ENCODE assay signal across 35 cellular contexts in the genomic region with DNA sequence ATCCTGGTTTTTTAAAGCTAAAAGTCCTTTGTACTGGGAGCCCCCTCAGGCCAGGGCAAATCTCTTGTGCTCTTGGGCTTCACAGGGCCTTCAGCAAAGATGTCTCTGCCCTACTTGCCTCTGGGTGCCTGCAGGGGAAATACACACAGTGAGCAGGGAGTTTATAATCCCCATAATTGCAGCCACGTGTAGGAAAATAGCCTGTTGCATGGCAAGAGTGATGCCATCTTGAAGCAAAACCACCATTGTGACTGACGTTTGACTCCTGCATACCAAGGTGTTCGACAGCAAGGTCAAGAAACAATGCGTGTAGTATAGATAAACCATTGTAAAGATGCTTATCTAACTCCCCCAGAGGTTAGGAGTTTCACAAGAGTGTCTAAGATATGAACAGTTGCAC. TPM values are rescaled to one million over a fixed set of nuclear protein-coding genes. Genes with fewer than 3 reads are reported as not detected.
"Had no signal": no experiment of that assay in that cellular context is flagged by ENCODE, and none has a peak within 500 bp of the region (broad histone marks: within the 10 kb centered on the region; RNA-seq: fewer than 3 reads in every experiment).

No MANE protein-coding gene starts in this region.

- DNase-seq: activated CD4-positive, alpha-beta memory T cell treated with anti-CD3 and anti-CD28 coated beads, Interleukin-2, amount 10 ng/mL, durations not matched to agents 7 days and 5 days; activated CD4-positive, alpha-beta T cell treated with anti-CD3 and anti-CD28 coated beads for 1 hour; activated CD4-positive, alpha-beta T cell treated with anti-CD3 and anti-CD28 coated beads for 48 hours; activated CD4-positive, CD25-positive, alpha-beta regulatory T cell; activated CD8-positive, alpha-beta memory T cell treated with anti-CD3 and anti-CD28 coated beads for 24 hours; activated CD8-positive, alpha-beta memory T cell treated with anti-CD3 and anti-CD28 coated beads, Interleukin-2, amount 10 ng/mL, durations not matched to agents 7 days and 5 days; activated CD8-positive, alpha-beta memory T cell treated with anti-CD3 and anti-CD28 coated beads, Interleukin-2, amount 50 U/mL, for 48 hours; activated effector memory CD4-positive, alpha-beta T cell treated with Interleukin-2 at 50 U/mL for 16 hours; activated naive CD4-positive, alpha-beta T cell treated with anti-CD3 and anti-CD28 coated beads, Interleukin-2, amount 50 U/mL, for 16 hours; activated naive CD8-positive, alpha-beta T cell treated with anti-CD3 and anti-CD28 coated beads for 36 hours; activated T-cell treated with anti-CD3 and anti-CD28 coated beads, Interleukin-2, amount 50 U/mL, for 48 hours; amygdala; Kasumi-1; KG1; MG63; NCI-H1092 treated with DMSO at 0.1 percent for 48 hours; NCI-H1417; NCI-H146; NCI-H187; NCI-H2029 treated with DMSO at 0.1 percent for 48 hours; NCI-H2107; NCI-H2171; NCI-H510A; NCI-H526 treated with DMSO at 0.1 percent for 48 hours; NCI-H774; SHP77; SJCRH30; T1000; WERI-Rb-1 had no signal

- H3K9me3 Mint-ChIP-seq: activated CD4-positive, alpha-beta memory T cell treated with anti-CD3 and anti-CD28 coated beads, Interleukin-2, amount 10 ng/mL, durations not matched to agents 7 days and 5 days had no signal

- H3K27me3 ChIP-seq: ascending aorta, cardiac muscle cell, MG63 had no signal

- ATAC-seq: activated CD8-positive, alpha-beta memory T cell treated with anti-CD3 and anti-CD28 coated beads, Interleukin-2, amount 10 ng/mL, durations not matched to agents 7 days and 5 days; Panc1 had no signal

- H3K27ac Mint-ChIP-seq: activated CD4-positive, alpha-beta memory T cell treated with anti-CD3 and anti-CD28 coated beads, Interleukin-2, amount 10 ng/mL, durations not matched to agents 7 days and 5 days; activated CD8-positive, alpha-beta memory T cell treated with anti-CD3 and anti-CD28 coated beads, Interleukin-2, amount 10 ng/mL, durations not matched to agents 7 days and 5 days; activated naive CD8-positive, alpha-beta T cell treated with anti-CD3 and anti-CD28 coated beads for 36 hours had no signal

- H3K4me3 ChIP-seq: ascending aorta, cardiac muscle cell, MG63, SJCRH30, SK-N-MC had no signal

- H3K36me3 Mint-ChIP-seq: activated CD8-positive, alpha-beta memory T cell treated with anti-CD3 and anti-CD28 coated beads, Interleukin-2, amount 10 ng/mL, durations not matched to agents 7 days and 5 days; activated naive CD8-positive, alpha-beta T cell treated with anti-CD3 and anti-CD28 coated beads for 36 hours had no signal

- H3K36me3 ChIP-seq: ascending aorta, cardiac muscle cell, MG63, SJCRH30, WERI-Rb-1 had no signal

- H3K4me3 Mint-ChIP-seq: activated CD4-positive, alpha-beta memory T cell treated with anti-CD3 and anti-CD28 coated beads, Interleukin-2, amount 10 ng/mL, durations not matched to agents 7 days and 5 days; activated CD8-positive, alpha-beta memory T cell treated with anti-CD3 and anti-CD28 coated beads, Interleukin-2, amount 10 ng/mL, durations not matched to agents 7 days and 5 days; activated naive CD8-positive, alpha-beta T cell treated with anti-CD3 and anti-CD28 coated beads for 36 hours had no signal

- H3K4me1 ChIP-seq: ascending aorta, SJCRH30 had no signal

- H3K27ac ChIP-seq: ascending aorta, cardiac muscle cell, SJCRH30, SK-N-MC, WERI-Rb-1 had no signal

- H3K4me1 Mint-ChIP-seq: activated CD4-positive, alpha-beta memory T cell treated with anti-CD3 and anti-CD28 coated beads, Interleukin-2, amount 10 ng/mL, durations not matched to agents 7 days and 5 days; activated naive CD8-positive, alpha-beta T cell treated with anti-CD3 and anti-CD28 coated beads for 36 hours had no signal

- H3K9me3 ChIP-seq: ascending aorta, MG63, SJCRH30 had no signal

RNA-seq across cellular contexts. Expression of gene IL3, which starts 11.4 kb away (rescaled TPM):
- total RNA-seq: ascending aorta, cardiac muscle cell, RPMI7951, SJCRH30 had no signal
- polyA plus RNA-seq: adipose tissue, cardiac muscle cell had no signal

RNA-seq across cellular contexts. Expression of gene CSF2, which starts 24.5 kb away (rescaled TPM):
- total RNA-seq: ascending aorta, cardiac muscle cell, SJCRH30 had no signal
- polyA plus RNA-seq: cardiac muscle cell had no signal

RNA-seq across cellular contexts. Expression of gene ACSL6, which starts 37.6 kb away (rescaled TPM):
- total RNA-seq: RPMI7951, SJCRH30 had no signal
